ENCODE assay signal across 8 cellular contexts in genomic region chr15:84981054-84981710, GRCh38. TPM values are rescaled to one million over a fixed set of nuclear protein-coding genes. Genes with fewer than 3 reads are reported as not detected.
DNase-seq lines count a peak whose midpoint lies in the region; ATAC-seq and TF ChIP-seq lines count a peak whose summit lies in the region.

No MANE protein-coding gene starts in this region.

- POLR2A ChIA-PET in RWPE1 (lab: Yijun Ruan, JAX; ENCODE audit: low non-redundant PET) = interaction anchor here (0.7 kb wide), 1 partner anchor 108 kb away, joined by 3 read pairs; no protein-coding TSS in a partner anchor

- no peak for TF ChIP-seq CTCF in RWPE1 (conservative IDR thresholded peaks at IDR 0.05; ENCODE audit: low read depth)
- TF ChIP-seq CTCF in foreskin keratinocyte (conservative IDR thresholded peaks at IDR 0.05) = peak; percentile 35

- no peaks in the 10 kb centered on the region for H3K9me3 ChIP-seq in neuron (ENCODE audit: low read length)

- H3K27me3 ChIP-seq in foreskin keratinocyte (peaks cover 3% of the 10 kb centered on the region), neuron (ENCODE audit: insufficient read depth, low read length) (peaks cover 18% of the 10 kb centered on the region)

- H3K4me1 ChIP-seq in foreskin keratinocyte = no peaks in the 10 kb centered on the region
- H3K4me1 ChIP-seq in neuron (ENCODE audit: insufficient read depth, low read length) = peaks cover 5% of the 10 kb centered on the region

- DNase-seq in ELF-1 (ENCODE audit: low read depth, low spot score) (peak; percentile 99), GOT3 (lab: John Stamatoyannopoulos, UW) (peak; percentile 84), LHCN-M2 (ENCODE audit: low read depth) (peak; percentile 95), RWPE1 (ENCODE audit: low spot score) (peak; percentile 99), activated gamma-delta T cell (lab: John Stamatoyannopoulos, UW) (peak; percentile 97), foreskin keratinocyte (peak; percentile 91 to 96), stromal cell of bone marrow (ENCODE audit: low read depth) (peak; percentile 91)

- H3K36me3 ChIP-seq in neuron (ENCODE audit: insufficient read depth, low read length) = no peaks in the 10 kb centered on the region

- CTCF ChIA-PET in RWPE1 (lab: Yijun Ruan, JAX) = interaction anchor here (0.5 to 1.0 kb wide), 2 partner anchors 26 to 442 kb away, joined by 3 to 8 read pairs; no protein-coding TSS in a partner anchor

- H2AFZ ChIP-seq in neuron (ENCODE audit: low read depth, low read length) = peak overlapping the region; percentile 96

- H3K4me3 ChIP-seq in neuron (ENCODE audit: low read length) = peak overlapping the region; percentile 93

- peak; percentile 84 for ATAC-seq in foreskin keratinocyte

- H3K27ac ChIP-seq in RWPE1 (peak overlapping the region; percentile 88), foreskin keratinocyte (peak overlapping the region; percentile 72)

RNA-seq across cellular contexts. Expression of gene PDE8A, which starts 0.5 kb away (rescaled TPM):
- 12.5 and 13.0 TPM in 2 replicates for total RNA-seq in LHCN-M2 (2014; rRNA removed)
- 4.1 TPM for polyA plus RNA-seq in LHCN-M2 (2012)
- 11.7 and 12.1 TPM in 2 replicates for total RNA-seq in foreskin keratinocyte
- 5.2 and 6.2 TPM in 2 replicates for polyA plus RNA-seq in foreskin keratinocyte

Comparison
In these comparisons a context has a peak if more than half of its experiments do, and no peak if none do; other contexts are left out.
1. Peak in every context shown above with its lines: DNase-seq, ATAC-seq, H3K4me3 ChIP-seq and H3K27ac ChIP-seq.